8 cellular contexts compared by ENCODE assay signal in genomic region chr14:22432348-22432976, GRCh38.
A peak's percentile ranks its signal among the peaks of the same experiment; 100 is the strongest.
DNase-seq lines count a peak whose midpoint lies in the region; ATAC-seq, FAIRE-seq and TF ChIP-seq lines count a peak whose summit lies in the region.

No MANE protein-coding gene starts in this region.

- H3K27me3 Mint-ChIP-seq in activated CD4-positive, alpha-beta memory T cell treated with anti-CD3 and anti-CD28 coated beads, Interleukin-2, amount 10 ng/mL, durations not matched to agents 7 days and 5 days, result no peaks in the 10 kb centered on the region

- H3K27ac Mint-ChIP-seq in activated CD4-positive, alpha-beta memory T cell treated with anti-CD3 and anti-CD28 coated beads, Interleukin-2, amount 10 ng/mL, durations not matched to agents 7 days and 5 days, result no peak overlapping the region

- CTCF ChIA-PET in activated CD4-positive, alpha-beta memory T cell treated with anti-CD3 and anti-CD28 coated beads, Interleukin-2, amount 10 ng/mL, durations not matched to agents 7 days and 5 days (lab: Charles Lee), result no interaction called here

- no peaks in the 10 kb centered on the region for H3K4me1 Mint-ChIP-seq in activated CD4-positive, alpha-beta memory T cell treated with anti-CD3 and anti-CD28 coated beads, Interleukin-2, amount 10 ng/mL, durations not matched to agents 7 days and 5 days

- DNase-seq in GM19239 (ENCODE audit: insufficient read length, low spot score), result no peak
- DNase-seq in NCI-H446 treated with DMSO at 0.1 percent for 48 hours (lab: John Stamatoyannopoulos, UW), result peak; percentile 98
- peak; percentile 77 for DNase-seq in colonic mucosa
- DNase-seq in myocyte (ENCODE audit: low read depth), result peak; percentile 93
- no peak for DNase-seq in activated CD8-positive, alpha-beta memory T cell treated with anti-CD3 and anti-CD28 coated beads, Interleukin-2, amount 50 U/mL, for 48 hours
- DNase-seq in activated CD4-positive, alpha-beta memory T cell treated with anti-CD3 and anti-CD28 coated beads, Interleukin-2, amount 10 ng/mL, durations not matched to agents 7 days and 5 days, result no peak
- DNase-seq in T-helper 9 cell, result no peak

- H3K4me1 ChIP-seq in colonic mucosa, result peaks cover 5% of the 10 kb centered on the region

- H3K4me3 ChIP-seq in colonic mucosa, result no peak overlapping the region

- POLR2A ChIA-PET in activated CD4-positive, alpha-beta memory T cell treated with anti-CD3 and anti-CD28 coated beads, Interleukin-2, amount 10 ng/mL, durations not matched to agents 7 days and 5 days (lab: Charles Lee), result no interaction called here

- H3K9ac ChIP-seq in colonic mucosa (ENCODE audit: low read depth in 2 of 2, low read length in 2 of 2), result no peak overlapping the region

- no peaks in the 10 kb centered on the region for H3K9me3 ChIP-seq in colonic mucosa

- FAIRE-seq in GM19239 (lab: Jason Lieb, UNC), result peak; percentile 80

- H3K36me3 Mint-ChIP-seq in activated CD4-positive, alpha-beta memory T cell treated with anti-CD3 and anti-CD28 coated beads, Interleukin-2, amount 10 ng/mL, durations not matched to agents 7 days and 5 days (ENCODE audit: low read depth), result no peaks in the 10 kb centered on the region

- no peak overlapping the region for H3K27ac ChIP-seq in colonic mucosa

- no peaks in the 10 kb centered on the region for H3K36me3 ChIP-seq in colonic mucosa

- no peaks in the 10 kb centered on the region for H3K27me3 ChIP-seq in colonic mucosa

- no peaks in the 10 kb centered on the region for H3K9me3 Mint-ChIP-seq in activated CD4-positive, alpha-beta memory T cell treated with anti-CD3 and anti-CD28 coated beads, Interleukin-2, amount 10 ng/mL, durations not matched to agents 7 days and 5 days

- no peak for TF ChIP-seq CTCF in colonic mucosa (IDR thresholded peaks at IDR 0.05)

- ATAC-seq in HG03460 (IDR thresholded peaks at IDR 0.05; ENCODE audit: unreplicated experiment), result no peak

- intact Hi-C loops in colonic mucosa (cut with DNase I), result no loop called here

- no peak overlapping the region for H3K4me3 Mint-ChIP-seq in activated CD4-positive, alpha-beta memory T cell treated with anti-CD3 and anti-CD28 coated beads, Interleukin-2, amount 10 ng/mL, durations not matched to agents 7 days and 5 days

Comparison
In these comparisons a context has a peak if more than half of its experiments do, and no peak if none do; other contexts are left out.
1. DNase-seq: peak in NCI-H446 treated with DMSO at 0.1 percent for 48 hours (single experiment), colonic mucosa (single experiment) and myocyte (single experiment); none in GM19239 (single experiment), activated CD8-positive, alpha-beta memory T cell treated with anti-CD3 and anti-CD28 coated beads, Interleukin-2, amount 50 U/mL, for 48 hours (single experiment), activated CD4-positive, alpha-beta memory T cell treated with anti-CD3 and anti-CD28 coated beads, Interleukin-2, amount 10 ng/mL, durations not matched to agents 7 days and 5 days (single experiment) and T-helper 9 cell (single experiment).